Comparison of ENCODE assay signal across 25 cellular contexts in genomic region chr11:121711236-121711635, GRCh38.
"Had no signal": no experiment of that assay in that cellular context is flagged by ENCODE, and none has a peak within 500 bp of the region (broad histone marks: within the 10 kb centered on the region; RNA-seq: fewer than 3 reads in every experiment).

No MANE protein-coding gene starts in this region.

- H3K4me2 ChIP-seq: hepatocyte had no signal

- DNase-seq: colonic mucosa; effector CD8-positive, alpha-beta T cell; endodermal cell; heart left ventricle; kidney; left ventricle myocardium superior; lower lobe of right lung; naive thymus-derived CD8-positive, alpha-beta T cell; nephron progenitor cell; nucleus accumbens; right cardiac atrium; spleen; stimulated activated CD4-positive, alpha-beta T cell treated with anti-CD3 and anti-CD28 coated beads, Interleukin-2, amount 100 ng/mL, for 48 hours; stimulated activated naive B cell treated with anti-CD40 and anti-IgM and Interleukin-4, amounts not matched to agents 10 μg/mL and 1 μg/mL and 100 μg/mL, for 72 hours; upper lobe of left lung had no signal

- H3K4me1 ChIP-seq: colonic mucosa, foreskin keratinocyte, heart left ventricle, lower lobe of right lung, prostate gland, spleen, tibial nerve, upper lobe of left lung, uterus had no signal

- H3K27me3 ChIP-seq: colonic mucosa, esophagus muscularis mucosa, gastroesophageal sphincter, heart left ventricle, hepatocyte, tibial nerve, upper lobe of left lung, uterus had no signal

- ATAC-seq: foreskin keratinocyte; gastroesophageal sphincter; heart left ventricle; left ventricle myocardium superior; lower lobe of right lung; naive thymus-derived CD8-positive, alpha-beta T cell; right cardiac atrium; stimulated activated naive B cell treated with anti-CD40 and anti-IgM and Interleukin-4, amounts not matched to agents 10 μg/mL and 1 μg/mL and 100 μg/mL, for 72 hours had no signal

- H3K9me3 ChIP-seq: colonic mucosa, esophagus muscularis mucosa, gastroesophageal sphincter, heart left ventricle, lower lobe of right lung, prostate gland, spleen, thoracic aorta, tibial nerve, upper lobe of left lung, uterus had no signal

- H3K36me3 ChIP-seq: colonic mucosa, esophagus muscularis mucosa, gastroesophageal sphincter, heart left ventricle, lower lobe of right lung, prostate gland, spleen, thoracic aorta, tibial nerve, upper lobe of left lung, uterus had no signal

- H3K27ac ChIP-seq: colonic mucosa, epithelial cell of prostate, foreskin keratinocyte, heart left ventricle, hepatocyte, lower lobe of right lung, prostate gland, skin epidermis, spleen, thoracic aorta, tibial nerve, upper lobe of left lung, uterus had no signal

- H3K4me3 ChIP-seq: colonic mucosa, esophagus muscularis mucosa, gastroesophageal sphincter, heart left ventricle, hepatocyte, lower lobe of right lung, prostate gland, skin epidermis, spleen, thoracic aorta, tibial nerve, upper lobe of left lung, uterus had no signal

- H2AFZ ChIP-seq: hepatocyte had no signal
